ENCODE assay signal across 1 cellular context in genomic region chr15:41944313-41944940, GRCh38.
TF ChIP-seq lines count a peak whose summit lies in the region.

No MANE protein-coding gene starts in this region.

TF ChIP-seq in H1, 55 proteins besides CTCF, POLR2A, EP300 and RAD21:
- TF ChIP-seq BRCA1 (IDR thresholded peaks at IDR 0.05; ENCODE audit: low read depth, low read length) (no peak), CHD2 (IDR thresholded peaks at IDR 0.05; ENCODE audit: low read length) (no peak), TAF7 (optimal IDR thresholded peaks at IDR 0.05; ENCODE audit: borderline replicate concordance, low read depth, low read length) (no peak), SP2 (IDR thresholded peaks at IDR 0.05; ENCODE audit: low read length) (no peak), NANOG (IDR thresholded peaks at IDR 0.05; ENCODE audit: insufficient read depth, low read depth, low read length, poor library complexity, severe bottlenecking) (no peak)
